Comparison of ENCODE assay signal across 18 cellular contexts in the genomic region with DNA sequence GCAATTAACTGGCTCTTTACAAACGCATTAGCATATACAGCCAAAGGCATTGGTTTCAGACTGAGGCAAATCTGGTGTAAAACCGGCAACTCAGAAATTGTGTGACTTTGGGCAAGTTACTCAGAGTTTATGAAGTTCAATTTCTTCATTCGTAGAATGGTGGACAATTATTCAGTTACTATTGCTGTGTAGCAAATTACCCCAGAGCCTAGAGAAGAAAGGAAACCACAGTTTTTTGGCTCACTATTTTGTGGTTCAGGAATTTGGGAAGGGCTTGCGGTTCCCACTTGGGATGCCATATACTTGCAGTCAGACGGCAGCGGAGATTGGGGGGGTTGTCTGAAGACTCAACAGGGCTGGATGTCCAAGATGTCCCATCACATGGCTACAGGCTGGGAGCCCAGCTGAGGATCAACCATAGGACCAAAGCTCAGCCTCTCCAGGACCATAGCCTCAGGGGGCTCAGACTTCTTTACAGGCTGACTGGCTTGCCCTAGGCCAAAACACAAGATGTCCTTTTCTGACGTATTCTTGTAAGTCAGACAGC.
"Had no signal": no experiment of that assay in that cellular context is flagged by ENCODE, and none has a peak within 500 bp of the region (broad histone marks: within the 10 kb centered on the region; RNA-seq: fewer than 3 reads in every experiment).

No MANE protein-coding gene starts in this region.

- DNase-seq: KBM-7, MV-4-11, NCI-H1048, NCI-H1105, NCI-H1436 treated with DMSO at 0.1 percent for 48 hours, NCI-H1694, NCI-H187 treated with DMSO at 0.1 percent for 48 hours, NCI-H2029 treated with DMSO at 0.1 percent for 48 hours, NCI-H2171 treated with DMSO at 0.1 percent for 48 hours, NCI-H524, NCI-H526 treated with DMSO at 0.1 percent for 48 hours, NCI-H774, PC-3, SHP77 treated with DMSO at 0.1 percent for 48 hours, SJCRH30, SK-N-SH, SW 1271, T-cell had no signal
